15 cellular contexts compared by ENCODE assay signal in the genomic region with DNA sequence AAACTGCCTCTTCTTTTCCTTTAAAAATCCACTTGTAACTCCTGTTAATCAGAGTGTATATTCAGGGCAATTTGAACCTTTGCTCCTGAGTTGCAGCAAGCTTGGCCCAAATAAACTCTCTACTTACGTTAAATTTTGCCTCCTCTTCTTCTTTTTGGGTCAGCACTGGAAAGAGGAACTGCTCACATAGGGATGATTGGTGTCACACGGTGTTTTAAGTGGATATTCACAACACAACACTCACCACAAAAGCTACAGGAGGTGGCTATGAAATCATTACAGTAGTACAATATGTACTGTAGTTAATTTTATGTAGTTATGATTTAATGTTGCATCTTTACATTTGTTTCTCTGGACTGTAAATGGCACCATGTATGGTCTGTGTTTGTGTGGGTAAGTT.
DNase-seq lines count a peak whose midpoint lies in the region; ATAC-seq and TF ChIP-seq lines count a peak whose summit lies in the region.
"Had no signal": no experiment of that assay in that cellular context is flagged by ENCODE, and none has a peak within 500 bp of the region (broad histone marks: within the 10 kb centered on the region; RNA-seq: fewer than 3 reads in every experiment).

No MANE protein-coding gene starts in this region.

- TF ChIP-seq CTCF in OCI-LY7 (conservative IDR thresholded peaks at IDR 0.05; ENCODE audit: low read length), result no peak
- TF ChIP-seq CTCF in GM13976 (IDR thresholded peaks at IDR 0.05; ENCODE audit: borderline replicate concordance, control extremely low read depth, extremely low read depth, insufficient read depth, missing control alignments), result no peak

- H3K27ac ChIP-seq in OCI-LY7 (ENCODE audit: low read depth, low read length, poor library complexity, severe bottlenecking), result peak overlapping the region; percentile 66
- H3K27ac ChIP-seq: BLaER1 had no signal

- H3K9me3 ChIP-seq in OCI-LY7 (ENCODE audit: low read length), result peaks cover 12% of the 10 kb centered on the region; the same call in 1 of the 2 replicates
- H3K9me3 ChIP-seq: SK-N-SH had no signal

- peaks cover 45% of the 10 kb centered on the region for H3K36me3 ChIP-seq in OCI-LY7 (ENCODE audit: insufficient read depth, low read length)
- H3K36me3 ChIP-seq: BLaER1 had no signal

- DNase-seq in activated naive CD8-positive, alpha-beta T cell treated with anti-CD3 and anti-CD28 coated beads, Interleukin-2, amount 50 U/mL, for 24 hours, result no peak
- DNase-seq in OCI-LY7 (ENCODE audit: low spot score) (no peak), immature natural killer cell (no peak), NCI-H2029 (lab: John Stamatoyannopoulos, UW) (no peak), NCI-H1092 (lab: John Stamatoyannopoulos, UW) (no peak), GM13976 (ENCODE audit: low spot score) (no peak)
- no peak for DNase-seq in activated CD8-positive, alpha-beta memory T cell treated with anti-CD3 and anti-CD28 coated beads for 24 hours
- DNase-seq: KG1, NCI-H187, NCI-H446 treated with DMSO at 0.1 percent for 48 hours, NCI-H748 treated with DMSO at 0.1 percent for 48 hours, SK-N-SH had no signal

- no peaks in the 10 kb centered on the region for H3K79me2 ChIP-seq in OCI-LY7 (ENCODE audit: insufficient read depth, low read depth, low read length)

- no peaks in the 10 kb centered on the region for H3K9me2 ChIP-seq in OCI-LY7 (ENCODE audit: insufficient read depth, low read length)
- H3K9me2 ChIP-seq: SK-N-SH had no signal

- POLR2A ChIA-PET in OCI-LY7 (lab: Charles Lee), result interaction anchor here (1.0 kb wide), 1 partner anchor 9 kb away, joined by 4 read pairs; no protein-coding TSS in a partner anchor

- BruUV-seq in OCI-LY7 (replicated peaks; lab: Mats Ljungman, UMichigan), result no TSS peak

- H3K27ac Mint-ChIP-seq in activated naive CD8-positive, alpha-beta T cell, result peak overlapping the region; percentile 34
- H3K27ac Mint-ChIP-seq in activated naive CD8-positive, alpha-beta T cell treated with anti-CD3 and anti-CD28 coated beads, Interleukin-2, amount 50 U/mL, for 24 hours, result no peak overlapping the region
- peak overlapping the region in 4 of 6 donors; percentile 15 to 65 (median 34) for H3K27ac Mint-ChIP-seq in immature natural killer cell

- H2AFZ ChIP-seq in OCI-LY7 (ENCODE audit: low read length), result no peak overlapping the region

- H3K4me3 ChIP-seq in OCI-LY7 (ENCODE audit: low read depth, low read length, poor library complexity, severe bottlenecking), result no peak overlapping the region
- H3K4me3 ChIP-seq: BLaER1 had no signal

- peaks cover 20% of the 10 kb centered on the region for H3K4me1 ChIP-seq in OCI-LY7 (ENCODE audit: insufficient read depth, low read length, poor library complexity, severe bottlenecking)

- H3K4me3 Mint-ChIP-seq in activated naive CD8-positive, alpha-beta T cell, result no peak overlapping the region
- no peak overlapping the region for H3K4me3 Mint-ChIP-seq in activated naive CD8-positive, alpha-beta T cell treated with anti-CD3 and anti-CD28 coated beads, Interleukin-2, amount 50 U/mL, for 24 hours
- H3K4me3 Mint-ChIP-seq in immature natural killer cell, result no peak overlapping the region

- no peaks in the 10 kb centered on the region for H3K9me3 Mint-ChIP-seq in activated naive CD8-positive, alpha-beta T cell (ENCODE audit: low read depth)
- peaks cover 22% of the 10 kb centered on the region for H3K9me3 Mint-ChIP-seq in activated naive CD8-positive, alpha-beta T cell treated with anti-CD3 and anti-CD28 coated beads, Interleukin-2, amount 50 U/mL, for 24 hours
- no peaks in the 10 kb centered on the region for H3K9me3 Mint-ChIP-seq in immature natural killer cell

- intact Hi-C loops in OCI-LY7 (cut with micrococcal nuclease; ENCODE audit: unreplicated experiment), result no loop called here

- CTCF ChIA-PET in OCI-LY7 (lab: Charles Lee; ENCODE audit: unreplicated experiment), result no interaction called here

- in situ Hi-C loops in GM13976 (cut with MboI; ENCODE audit: low sequenced_read_pairs, unreplicated experiment), result no loop called here

- H3K27me3 Mint-ChIP-seq in activated naive CD8-positive, alpha-beta T cell, result no peaks in the 10 kb centered on the region
- no peaks in the 10 kb centered on the region for H3K27me3 Mint-ChIP-seq in activated naive CD8-positive, alpha-beta T cell treated with anti-CD3 and anti-CD28 coated beads, Interleukin-2, amount 50 U/mL, for 24 hours
- peaks cover 2 to 7% (median 4%) of the 10 kb centered on the region in 3 donors for H3K27me3 Mint-ChIP-seq in immature natural killer cell (ENCODE audit: low read depth in 3 of 3)

- ATAC-seq in activated naive CD8-positive, alpha-beta T cell treated with anti-CD3 and anti-CD28 coated beads, Interleukin-2, amount 50 U/mL, for 24 hours, result no peak
- ATAC-seq: Panc1 had no signal

- no peak overlapping the region for H3K4me2 ChIP-seq in OCI-LY7 (ENCODE audit: low read length)
- H3K4me2 ChIP-seq: BLaER1, SK-N-SH had no signal

- peaks cover 33% of the 10 kb centered on the region for H3K36me3 Mint-ChIP-seq in activated naive CD8-positive, alpha-beta T cell
- H3K36me3 Mint-ChIP-seq in activated naive CD8-positive, alpha-beta T cell treated with anti-CD3 and anti-CD28 coated beads, Interleukin-2, amount 50 U/mL, for 24 hours (ENCODE audit: low read depth), result peaks cover 27% of the 10 kb centered on the region
- peaks cover 0 to 10% (median 2%) of the 10 kb centered on the region in 3 donors for H3K36me3 Mint-ChIP-seq in immature natural killer cell

- no peaks in the 10 kb centered on the region for H4K20me1 ChIP-seq in OCI-LY7 (ENCODE audit: insufficient read depth, low read length)
- H4K20me1 ChIP-seq: BLaER1 had no signal

- H3K4me1 Mint-ChIP-seq in activated naive CD8-positive, alpha-beta T cell (ENCODE audit: low read depth), result peaks cover 91% of the 10 kb centered on the region
- peaks cover 50% of the 10 kb centered on the region for H3K4me1 Mint-ChIP-seq in activated naive CD8-positive, alpha-beta T cell treated with anti-CD3 and anti-CD28 coated beads, Interleukin-2, amount 50 U/mL, for 24 hours
- H3K4me1 Mint-ChIP-seq in immature natural killer cell, result peaks cover 40 to 43% of the 10 kb centered on the region in 2 donors
